Comparison of ENCODE assay signal across 9 cellular contexts in the genomic region with DNA sequence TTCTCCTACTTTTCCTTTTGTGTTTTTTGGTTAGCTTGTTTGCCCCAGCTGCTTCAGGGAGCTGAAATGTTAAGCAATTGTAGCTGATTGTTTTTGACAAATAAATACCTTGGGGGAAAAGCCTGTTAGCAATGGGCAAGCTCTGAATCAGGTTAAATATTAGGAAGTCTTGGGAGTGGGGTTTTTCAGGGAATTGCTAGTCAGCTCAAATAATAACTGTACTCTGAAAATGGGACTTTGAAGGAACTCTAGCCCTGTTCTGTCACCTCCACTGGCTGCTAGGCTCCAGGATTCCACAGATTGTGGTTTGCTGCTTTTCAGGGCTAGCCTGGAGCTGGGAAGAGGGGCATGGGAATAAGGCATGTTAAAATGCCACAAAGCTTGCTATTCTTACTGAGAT. TPM values are rescaled to one million over a fixed set of nuclear protein-coding genes. Genes with fewer than 3 reads are reported as not detected.
DNase-seq lines count a peak whose midpoint lies in the region; ATAC-seq and TF ChIP-seq lines count a peak whose summit lies in the region.
"Had no signal": no experiment of that assay in that cellular context is flagged by ENCODE, and none has a peak within 500 bp of the region (broad histone marks: within the 10 kb centered on the region; RNA-seq: fewer than 3 reads in every experiment).

No MANE protein-coding gene starts in this region.

- H3K4ac ChIP-seq in trophoblast cell (ENCODE audit: low read depth, low read length), result no peak overlapping the region

- H4K91ac ChIP-seq in trophoblast cell (ENCODE audit: low read depth, low read length), result no peak overlapping the region

- peak overlapping the region; percentile 73 for H3K27ac ChIP-seq in trophoblast cell (ENCODE audit: low read depth, low read length)

- no peak overlapping the region for H3K18ac ChIP-seq in trophoblast cell (ENCODE audit: low read length)

- no peaks in the 10 kb centered on the region for H3K9me3 ChIP-seq in trophoblast cell (ENCODE audit: insufficient read depth, low read depth, low read length)

- peaks cover 3 to 4% of the 10 kb centered on the region in 2 experiments for H3K4me1 ChIP-seq in trophoblast cell (ENCODE audit: control insufficient read depth in 1 of 2, insufficient read depth in 2 of 2, low read length in 2 of 2)

- peak overlapping the region; percentile 50 for H3K4me3 ChIP-seq in NB4 (ENCODE audit: low read depth, low read length)
- H3K4me3 ChIP-seq in trophoblast cell (ENCODE audit: low read depth, low read length), result no peak overlapping the region

- H4K8ac ChIP-seq in trophoblast cell (ENCODE audit: low read depth, low read length), result no peak overlapping the region

- no peak overlapping the region for H3K23ac ChIP-seq in trophoblast cell (ENCODE audit: low read length)

- no peak for ATAC-seq in effector memory CD8-positive, alpha-beta T cell (replicated peaks)
- no peak for ATAC-seq in HG02970 (IDR thresholded peaks at IDR 0.05; ENCODE audit: low FRiP score, unreplicated experiment)

- H3K36me3 ChIP-seq in trophoblast cell (ENCODE audit: control insufficient read depth in 1 of 2, insufficient read depth in 2 of 2, low read length in 2 of 2), result peaks cover 0 to 2% of the 10 kb centered on the region in 2 experiments

- TF ChIP-seq CTCF in NB4 (IDR thresholded peaks at IDR 0.05; ENCODE audit: low read depth, low read length), result no peak

- no peak overlapping the region for H2BK12ac ChIP-seq in trophoblast cell (ENCODE audit: low read length)

- H3K9me3 Mint-ChIP-seq in effector memory CD8-positive, alpha-beta T cell, result no peaks in the 10 kb centered on the region

- H2BK5ac ChIP-seq in trophoblast cell (ENCODE audit: low read depth, low read length, poor library complexity), result peak overlapping the region; percentile 39

- no peaks in the 10 kb centered on the region for H3K27me3 ChIP-seq in trophoblast cell (ENCODE audit: insufficient read depth, low read length)

- peaks cover 2% of the 10 kb centered on the region for H3K36me3 Mint-ChIP-seq in effector memory CD8-positive, alpha-beta T cell (ENCODE audit: insufficient read depth)

- TF ChIP-seq POLR2A in NB4 (IDR thresholded peaks at IDR 0.05; ENCODE audit: extremely low read depth, insufficient read length), result no peak

- H2AFZ ChIP-seq in trophoblast cell (ENCODE audit: insufficient read depth, low read length, poor library complexity), result no peak overlapping the region

- H3K14ac ChIP-seq in trophoblast cell (ENCODE audit: low read length), result no peak overlapping the region

- peak overlapping the region; percentile 44 to 87 for H3K27ac Mint-ChIP-seq in effector memory CD8-positive, alpha-beta T cell

- H3K27me3 Mint-ChIP-seq in effector memory CD8-positive, alpha-beta T cell, result no peaks in the 10 kb centered on the region

- no peak overlapping the region for H3K9ac ChIP-seq in trophoblast cell (ENCODE audit: low read length)

- H2AK5ac ChIP-seq in trophoblast cell (ENCODE audit: low read length), result no peak overlapping the region

- peaks cover 24 to 56% of the 10 kb centered on the region in 2 donors for H3K4me1 Mint-ChIP-seq in effector memory CD8-positive, alpha-beta T cell (ENCODE audit: low read depth in 2 of 2)

- H3K4me3 Mint-ChIP-seq in effector memory CD8-positive, alpha-beta T cell, result peak overlapping the region; percentile 52 to 55

- peak; percentile 45 for DNase-seq in ELR (ENCODE audit: low read depth)
- DNase-seq in NB4 (ENCODE audit: low read depth), result no peak
- no peak for DNase-seq in effector memory CD8-positive, alpha-beta T cell
- DNase-seq in trophoblast cell, result no peak
- DNase-seq in NCI-H345 treated with DMSO at 0.1 percent for 48 hours (lab: John Stamatoyannopoulos, UW; ENCODE audit: unreplicated experiment), result no peak
- no peak for DNase-seq in NK-92 treated with Interleukin-12 subunit alpha and Interleukin-12 subunit beta, amount 100 ng/mL, for 24 hours (lab: John Stamatoyannopoulos, UW)
- no peak for DNase-seq in NCI-H2227 treated with DMSO at 0.1 percent for 48 hours (lab: John Stamatoyannopoulos, UW)
- DNase-seq: hypothalamus had no signal

- H3K4me2 ChIP-seq in trophoblast cell (ENCODE audit: low read length), result peak overlapping the region; percentile 28

- H2BK120ac ChIP-seq in trophoblast cell (ENCODE audit: insufficient read depth, low read length, poor library complexity), result no peak overlapping the region

- peaks cover 3% of the 10 kb centered on the region for H3K79me2 ChIP-seq in trophoblast cell (ENCODE audit: control insufficient read depth, insufficient read depth, low read length, poor library complexity)

- peaks cover 1% of the 10 kb centered on the region for H3K79me1 ChIP-seq in trophoblast cell (ENCODE audit: low read length)

- no peak overlapping the region for H4K12ac ChIP-seq in trophoblast cell (ENCODE audit: low read depth, low read length)

RNA-seq across cellular contexts. Expression of gene ADK, which starts 39.5 kb away (rescaled TPM):
- polyA plus RNA-seq in trophoblast cell (2013), result 28.0 and 29.7 TPM in 2 replicates

RNA-seq across cellular contexts. Expression of gene AP3M1, which starts 39.9 kb away (rescaled TPM):
- polyA plus RNA-seq in trophoblast cell (2013), result 31.7 and 31.9 TPM in 2 replicates
